Comparison of ENCODE assay signal across 18 cellular contexts in the genomic region with DNA sequence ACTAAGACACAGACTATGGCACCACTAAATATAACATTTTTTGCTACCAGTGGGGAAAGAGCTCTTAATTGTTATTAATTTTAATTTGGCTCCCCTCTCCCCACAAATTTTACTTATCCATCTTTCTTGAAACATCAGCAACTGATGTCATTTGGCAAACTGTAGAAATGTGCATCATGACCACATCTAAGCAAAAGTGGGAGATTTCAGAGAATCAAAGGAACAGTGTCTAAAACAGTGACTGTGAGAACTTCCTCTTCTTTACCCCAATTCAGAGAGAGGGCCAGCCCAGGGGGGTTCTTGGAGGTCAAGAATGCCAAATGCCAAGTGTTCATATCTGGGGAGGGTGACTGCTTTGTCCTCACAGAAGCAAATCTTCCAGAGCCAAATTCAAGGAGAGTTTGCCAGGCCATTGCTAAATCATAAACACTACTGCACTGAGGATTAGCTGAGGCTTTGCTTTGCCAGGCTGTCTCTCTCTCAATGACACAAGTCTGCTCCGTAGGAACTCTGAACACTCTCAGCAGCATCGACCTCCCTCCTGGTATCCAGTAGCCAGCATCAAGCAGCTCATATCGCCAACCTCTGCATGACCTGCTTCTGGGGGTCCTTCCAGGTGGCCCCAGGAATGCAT.
"Had no signal": no experiment of that assay in that cellular context is flagged by ENCODE, and none has a peak within 500 bp of the region (broad histone marks: within the 10 kb centered on the region; RNA-seq: fewer than 3 reads in every experiment).

No MANE protein-coding gene starts in this region.

- H3K36me3 ChIP-seq: thoracic aorta, vagina had no signal

- H3K27me3 ChIP-seq: body of pancreas, vagina had no signal

- H3K27ac ChIP-seq: body of pancreas, epithelial cell of prostate, thoracic aorta, vagina had no signal

- H3K4me3 ChIP-seq: body of pancreas, mucosa of descending colon, thoracic aorta, vagina had no signal

- H3K4me1 ChIP-seq: body of pancreas, vagina had no signal

- DNase-seq: activated CD4-positive, alpha-beta T cell treated with anti-CD3 and anti-CD28 coated beads for 1 hour; activated CD4-positive, alpha-beta T cell treated with anti-CD3 and anti-CD28 coated beads, Interleukin-2, amount 50 U/mL, for 48 hours; activated naive CD4-positive, alpha-beta T cell treated with Interleukin-2 at 50 U/mL for 16 hours; activated T-cell treated with anti-CD3 and anti-CD28 coated beads, Interleukin-2, amount 50 U/mL, for 72 hours; body of pancreas; effector memory CD8-positive, alpha-beta T cell; glutamatergic neuron; immature natural killer cell; mucosa of descending colon; natural killer cell; nucleus accumbens; stimulated activated CD4-positive, alpha-beta T cell treated with anti-CD3 and anti-CD28 coated beads, Interleukin-12 subunit alpha, Interleukin-12 subunit beta, amount 100 ng/mL, for 4 hours; stimulated activated naive CD8-positive, alpha-beta T cell treated with anti-CD3 and anti-CD28 coated beads, Interleukin-15, Interleukin-2, amounts not matched to agents 100 U/mL and 50 U/mL, for 24 hours; T-helper 9 cell had no signal

- ATAC-seq: activated T-cell treated with anti-CD3 and anti-CD28 coated beads, Interleukin-2, amount 50 U/mL, for 72 hours; body of pancreas; effector memory CD8-positive, alpha-beta T cell; mucosa of descending colon; natural killer cell; sciatic nerve; stimulated activated naive CD8-positive, alpha-beta T cell treated with anti-CD3 and anti-CD28 coated beads, Interleukin-15, Interleukin-2, amounts not matched to agents 100 U/mL and 50 U/mL, for 24 hours had no signal

- H3K9me3 ChIP-seq: body of pancreas, mucosa of descending colon, thoracic aorta, vagina had no signal
